In the genomic region with DNA sequence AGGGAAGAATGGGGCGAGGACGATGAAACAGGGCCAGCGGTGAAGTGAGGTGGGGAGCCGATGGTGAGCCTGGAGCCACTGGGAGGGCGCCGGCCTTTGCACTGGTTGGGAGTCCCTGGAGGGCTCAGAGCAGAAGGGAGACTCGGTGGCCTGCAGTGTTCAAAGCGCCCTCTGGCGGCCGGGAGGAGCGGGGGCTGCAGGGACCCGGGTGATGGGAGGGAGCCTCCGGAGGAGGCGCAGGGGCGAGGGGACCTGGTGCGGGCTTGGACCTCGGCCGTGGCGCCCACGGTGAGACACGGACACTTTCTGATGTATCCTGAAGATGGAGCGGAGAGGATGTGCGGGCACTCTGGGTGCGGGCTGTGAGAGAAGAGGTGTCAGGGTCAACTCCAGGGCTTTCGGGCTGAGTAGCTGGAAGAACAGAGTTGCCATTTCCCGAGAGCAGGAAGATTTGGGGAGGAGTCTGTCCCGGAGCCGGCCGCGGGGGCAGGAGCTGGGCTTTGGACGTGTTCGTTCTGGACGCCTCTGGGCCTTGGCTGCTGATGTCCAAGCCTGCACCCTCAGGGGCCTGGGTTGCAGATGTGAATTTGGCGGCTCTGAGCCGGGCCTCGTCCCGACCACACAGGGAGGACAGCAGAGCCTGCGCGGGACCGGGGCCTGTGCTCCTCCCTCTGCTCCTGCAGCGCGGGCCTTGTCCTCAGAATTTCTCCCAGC, we compare ENCODE assay signal across 8 cellular contexts. TPM values are rescaled to one million over a fixed set of nuclear protein-coding genes. Genes with fewer than 3 reads are reported as not detected.
A peak's percentile ranks its signal among the peaks of the same experiment; 100 is the strongest.
DNase-seq lines count a peak whose midpoint lies in the region; ATAC-seq, FAIRE-seq and TF ChIP-seq lines count a peak whose summit lies in the region.

No MANE protein-coding gene starts in this region.

- H3K9ac ChIP-seq in HCT116 (ENCODE audit: low read length) (peak overlapping the region; percentile 36; the same call in 1 of the 2 replicates), PC-3 (ENCODE audit: low read length) (no peak overlapping the region), parathyroid adenoma (no peak overlapping the region)

- H3K4me3 ChIP-seq in AG09309 (ENCODE audit: control insufficient read depth, low read depth, low read length) (no peak overlapping the region), HCT116 (replicated peaks in 1 of 2; ENCODE audit: low read depth in 1 of 2, low read length in 2 of 2) (peak overlapping the region; percentile 28 to 32), PC-3 (ENCODE audit: low read length) (no peak overlapping the region), parathyroid adenoma (ENCODE audit: low read depth, low read length) (no peak overlapping the region)

- no peak overlapping the region for H3K4me3 Mint-ChIP-seq in activated T-cell treated with anti-CD3 and anti-CD28 coated beads, Interleukin-2, amount 50 U/mL, for 24 hours

- H3F3A ChIP-seq in PC-3 (ENCODE audit: low read length, unreplicated experiment) = no peaks in the 10 kb centered on the region

- TF ChIP-seq CTCF in AG09309 (IDR thresholded peaks at IDR 0.05; ENCODE audit: control insufficient read depth, insufficient read depth, low read depth, low read length, missing control alignments) (peak; percentile 78), HCT116 (IDR thresholded peaks at IDR 0.05 in 2 of 3, conservative IDR thresholded peaks at IDR 0.05 in 1 of 3; ENCODE audit: borderline replicate concordance in 1 of 3, insufficient read depth in 1 of 3, low read depth in 2 of 3, low read length in 2 of 3) (peak; percentile 77 to 95 (median 93)), PC-3 (conservative IDR thresholded peaks at IDR 0.05; ENCODE audit: low read depth, low read length) (peak; percentile 82), parathyroid adenoma (IDR thresholded peaks at IDR 0.05) (peak; percentile 51)

- H4K20me1 ChIP-seq in HCT116 (ENCODE audit: insufficient read depth) = no peaks in the 10 kb centered on the region
- H4K20me1 ChIP-seq in PC-3 (ENCODE audit: low read length) = no peaks in the 10 kb centered on the region

- H3K36me3 ChIP-seq in HCT116 (ENCODE audit: control insufficient read depth in 1 of 2, insufficient read depth in 2 of 2, low read length in 2 of 2) = no peaks in the 10 kb centered on the region
- no peaks in the 10 kb centered on the region for H3K36me3 ChIP-seq in PC-3 (ENCODE audit: low read depth, low read length)
- no peaks in the 10 kb centered on the region for H3K36me3 ChIP-seq in parathyroid adenoma (ENCODE audit: control insufficient read depth, insufficient read depth, low read length)

- peak; percentile 59 for TF ChIP-seq POLR2A in HCT116 (IDR thresholded peaks at IDR 0.05; ENCODE audit: borderline replicate concordance, extremely low read depth, insufficient read depth, insufficient read length)

- ATAC-seq in HCT116 (peak; percentile 91), PC-3 (peak; percentile 31; the same call in 1 of the 2 replicates), HG03095 (IDR thresholded peaks at IDR 0.05; ENCODE audit: unreplicated experiment) (no peak)

- H3K4me2 ChIP-seq in HCT116 (ENCODE audit: low read length) (peak overlapping the region; percentile 70), PC-3 (ENCODE audit: low read length) (no peak overlapping the region), parathyroid adenoma (ENCODE audit: low read length) (no peak overlapping the region)

- intact Hi-C loops in HCT116 (cut with micrococcal nuclease) = loop anchor here (5.0 to 10.0 kb wide), 2 partner anchors 185 to 293 kb away; partner anchors contain the start of gene MYCL
- intact Hi-C loops in PC-3 (cut with micrococcal nuclease) = no loop called here

- H3K9me2 ChIP-seq in HCT116 (ENCODE audit: insufficient read depth) (no peaks in the 10 kb centered on the region), PC-3 (replicated peaks; ENCODE audit: low read length) (no peaks in the 10 kb centered on the region)

- H3K27ac ChIP-seq in HCT116 (ENCODE audit: low read depth, low read length) = peak overlapping the region; percentile 15; the same call in 1 of the 2 replicates
- no peak overlapping the region for H3K27ac ChIP-seq in PC-3 (ENCODE audit: low read length)
- H3K27ac ChIP-seq in parathyroid adenoma = no peak overlapping the region

- H3K4me1 ChIP-seq in HCT116 (ENCODE audit: control insufficient read depth in 1 of 2, insufficient read depth in 2 of 2, low read length in 2 of 2) (peaks cover 2 to 18% of the 10 kb centered on the region in 2 experiments; a peak in 3 of 4 replicates), PC-3 (ENCODE audit: insufficient read depth, low read length) (peaks cover 6% of the 10 kb centered on the region; the same call in 1 of the 2 replicates), parathyroid adenoma (no peaks in the 10 kb centered on the region)

- no peaks in the 10 kb centered on the region for H3K27me3 ChIP-seq in HCT116 (ENCODE audit: insufficient read depth, low read length)
- H3K27me3 ChIP-seq in PC-3 (ENCODE audit: low read length) = no peaks in the 10 kb centered on the region
- no peaks in the 10 kb centered on the region for H3K27me3 ChIP-seq in parathyroid adenoma (ENCODE audit: control insufficient read depth, insufficient read depth, low read length)

- no peaks in the 10 kb centered on the region for H3K9me3 Mint-ChIP-seq in activated T-cell treated with anti-CD3 and anti-CD28 coated beads, Interleukin-2, amount 50 U/mL, for 24 hours

- TF ChIP-seq RAD21 in HCT116 (IDR thresholded peaks at IDR 0.05; ENCODE audit: low read depth) = peak; percentile 46

- H2AFZ ChIP-seq in HCT116 (ENCODE audit: low read depth, low read length, poor library complexity, severe bottlenecking) = peak overlapping the region; percentile 90
- H2AFZ ChIP-seq in PC-3 (ENCODE audit: low read length) = no peak overlapping the region
- peak overlapping the region; percentile 42 for H2AFZ ChIP-seq in parathyroid adenoma

- H3K79me2 ChIP-seq in HCT116 (ENCODE audit: insufficient read depth, low read length) (no peaks in the 10 kb centered on the region), PC-3 (ENCODE audit: low read length) (no peaks in the 10 kb centered on the region), parathyroid adenoma (no peaks in the 10 kb centered on the region)

- RAD21 ChIA-PET in HCT116 (lab: Charles Lee; ENCODE audit: low non-redundant PET in 1 of 2, low total read pairs in 2 of 2, uncharacterized antibody in 2 of 2, unreplicated experiment in 2 of 2) = no interaction called here

- H3K9me3 ChIP-seq in HCT116 (ENCODE audit: control insufficient read depth in 1 of 2, insufficient read depth in 1 of 2, low read depth in 1 of 2, low read length in 2 of 2) (no peaks in the 10 kb centered on the region), PC-3 (ENCODE audit: low read length) (no peaks in the 10 kb centered on the region), parathyroid adenoma (ENCODE audit: control insufficient read depth, low read length) (no peaks in the 10 kb centered on the region)

- CTCF ChIA-PET in HCT116 (lab: Charles Lee) (interaction anchor here (1.0 to 2.6 kb wide), 6 partner anchors 28 to 511 kb away, joined by 3 to 9 read pairs (median 3); no protein-coding TSS in a partner anchor), PC-3 (lab: Charles Lee) (no interaction called here)

- peaks cover 13% of the 10 kb centered on the region for H3K4me1 Mint-ChIP-seq in activated T-cell treated with anti-CD3 and anti-CD28 coated beads, Interleukin-2, amount 50 U/mL, for 24 hours (ENCODE audit: low read depth)

- no peak for FAIRE-seq in urothelium cell line (lab: Jason Lieb, UNC)

- no peaks in the 10 kb centered on the region for H3K36me3 Mint-ChIP-seq in activated T-cell treated with anti-CD3 and anti-CD28 coated beads, Interleukin-2, amount 50 U/mL, for 24 hours (ENCODE audit: low read depth)

- H3K27me3 Mint-ChIP-seq in activated T-cell treated with anti-CD3 and anti-CD28 coated beads, Interleukin-2, amount 50 U/mL, for 24 hours = peaks cover 4% of the 10 kb centered on the region

- no TSS peak for BruUV-seq in HCT116 (replicated peaks; lab: Mats Ljungman, UMichigan)
- no TSS peak for BruUV-seq in PC-3 (replicated peaks; lab: Mats Ljungman, UMichigan)

- DNase-seq in AG09309 (ENCODE audit: low read depth) (no peak), HCT116 (ENCODE audit: low read depth, low spot score) (peak; percentile 50), PC-3 (peak; percentile 34), fibroblast of the conjunctiva (ENCODE audit: low read depth) (peak; percentile 23), urothelium cell line (ENCODE audit: low spot score) (peak; percentile 86)
- DNase-seq in activated T-cell treated with anti-CD3 and anti-CD28 coated beads, Interleukin-2, amount 50 U/mL, for 24 hours = peak; percentile 88

- POLR2A ChIA-PET in HCT116 (lab: Charles Lee) = no interaction called here
- POLR2A ChIA-PET in PC-3 (lab: Charles Lee; ENCODE audit: unreplicated experiment) = no interaction called here

- no peak overlapping the region for H3K27ac Mint-ChIP-seq in activated T-cell treated with anti-CD3 and anti-CD28 coated beads, Interleukin-2, amount 50 U/mL, for 24 hours

TF ChIP-seq in HCT116, 20 proteins besides CTCF, POLR2A, EP300 and RAD21 (continues in another document):
- TF ChIP-seq POLR2AphosphoS5 (IDR thresholded peaks at IDR 0.05; ENCODE audit: low read depth, low read length) (peak; percentile 54), TCF7L2 (IDR thresholded peaks at IDR 0.05; ENCODE audit: borderline replicate concordance, extremely low read depth, insufficient read depth, insufficient read length) (no peak), ZFX (IDR thresholded peaks at IDR 0.05) (no peak), CEBPB (IDR thresholded peaks at IDR 0.05; ENCODE audit: low read depth) (no peak), JUND (IDR thresholded peaks at IDR 0.05) (no peak), CBX3 (IDR thresholded peaks at IDR 0.05; ENCODE audit: low read depth) (0 out of 2 replicates have a peak, but pooled peaks have one; percentile 20), SIN3A (IDR thresholded peaks at IDR 0.05; ENCODE audit: low read depth) (no peak), ELF1 (IDR thresholded peaks at IDR 0.05; ENCODE audit: borderline replicate concordance, low read depth) (no peak), MAX (IDR thresholded peaks at IDR 0.05) (no peak), ZNF274 (IDR thresholded peaks at IDR 0.05; ENCODE audit: low read depth, low read length) (no peak)

RNA-seq across cellular contexts. Expression of gene HEYL, which starts 29.7 kb away (rescaled TPM):
- total RNA-seq in HCT116 (2021; ENCODE audit: unreplicated experiment) (8.8 TPM), PC-3 (2014; rRNA removed) (0.12 TPM in 1 of 2 replicates, not detected in the other)
- polyA plus RNA-seq in HCT116 (2012) = 6.4 and 8.6 TPM in 2 replicates

RNA-seq across cellular contexts. Expression of gene PABPC4, which starts 33.2 kb away (rescaled TPM):
- total RNA-seq in HCT116 (2021; ENCODE audit: unreplicated experiment) (455 TPM), PC-3 (2014; rRNA removed) (136 and 187 TPM in 2 replicates)
- polyA plus RNA-seq in HCT116 (2012) = 240 and 245 TPM in 2 replicates

Comparison
In these comparisons a context has a peak if more than half of its experiments do, and no peak if none do; other contexts are left out.
1. H3K4me3 ChIP-seq: peak in HCT116 (2 of 2); none in AG09309 (single experiment), PC-3 (single experiment) and parathyroid adenoma (single experiment).
2. Peak in every context shown above with its lines, with median percentiles within 50 percentile points of each other: CTCF ChIP-seq.